8 cellular contexts compared by ENCODE assay signal in the genomic region with DNA sequence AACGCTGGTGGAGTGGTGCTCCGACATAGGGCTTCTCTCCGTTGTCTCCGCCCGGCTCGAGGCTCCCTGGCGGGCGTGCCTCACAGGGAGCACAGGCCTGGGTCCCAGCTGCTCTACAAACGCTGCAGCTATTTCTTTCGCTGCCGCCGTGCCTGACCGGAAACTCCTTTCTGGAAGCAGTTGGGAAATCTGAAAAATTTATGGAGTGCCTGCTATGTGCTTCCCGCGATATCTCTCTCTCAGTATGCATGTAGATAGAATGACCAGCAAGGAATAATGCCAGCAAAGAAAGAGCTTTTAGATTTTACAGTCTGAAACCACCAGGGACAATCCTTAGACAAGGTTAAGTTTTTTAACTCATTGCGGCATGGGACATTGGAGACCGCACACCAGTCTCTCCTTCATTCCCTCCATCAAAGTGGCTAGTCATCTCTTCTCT. TPM values are rescaled to one million over a fixed set of nuclear protein-coding genes. Genes with fewer than 3 reads are reported as not detected.
DNase-seq lines count a peak whose midpoint lies in the region; ATAC-seq and TF ChIP-seq lines count a peak whose summit lies in the region.

No MANE protein-coding gene starts in this region.

- no peak overlapping the region for H3K9ac ChIP-seq in parathyroid adenoma

- TF ChIP-seq CTCF in OCI-LY7 (conservative IDR thresholded peaks at IDR 0.05; ENCODE audit: low read length) (no peak), epithelial cell of esophagus (IDR thresholded peaks at IDR 0.05; ENCODE audit: insufficient read depth, low read depth, low read length, missing control alignments) (no peak), parathyroid adenoma (IDR thresholded peaks at IDR 0.05) (no peak)

- H3K79me2 ChIP-seq in OCI-LY7 (ENCODE audit: insufficient read depth, low read depth, low read length) = peaks cover 5% of the 10 kb centered on the region; the same call in 1 of the 2 replicates
- peaks cover 13% of the 10 kb centered on the region for H3K79me2 ChIP-seq in parathyroid adenoma

- intact Hi-C loops in OCI-LY7 (cut with micrococcal nuclease; ENCODE audit: unreplicated experiment) = loop anchor here (2.0 to 10.0 kb wide), 5 partner anchors 492 to 1764 kb away; a partner anchor contains a TSS

- H3K4me1 Mint-ChIP-seq in activated T-cell treated with anti-CD3 and anti-CD28 coated beads, Interleukin-2, amount 50 U/mL, for 24 hours (ENCODE audit: low read depth) = peaks cover 42% of the 10 kb centered on the region

- H3K27me3 Mint-ChIP-seq in activated T-cell treated with anti-CD3 and anti-CD28 coated beads, Interleukin-2, amount 50 U/mL, for 24 hours = peaks cover 4% of the 10 kb centered on the region

- peak overlapping the region; percentile 100 for H3K4me2 ChIP-seq in OCI-LY7 (ENCODE audit: low read length)
- peak overlapping the region; percentile 65 for H3K4me2 ChIP-seq in parathyroid adenoma (ENCODE audit: low read length)

- H3K36me3 ChIP-seq in OCI-LY7 (ENCODE audit: insufficient read depth, low read length) = no peaks in the 10 kb centered on the region
- H3K36me3 ChIP-seq in parathyroid adenoma (ENCODE audit: control insufficient read depth, insufficient read depth, low read length) = no peaks in the 10 kb centered on the region

- no peaks in the 10 kb centered on the region for H3K9me2 ChIP-seq in OCI-LY7 (ENCODE audit: insufficient read depth, low read length)

- H4K20me1 ChIP-seq in OCI-LY7 (ENCODE audit: insufficient read depth, low read length) = no peaks in the 10 kb centered on the region

- CTCF ChIA-PET in OCI-LY7 (lab: Charles Lee; ENCODE audit: unreplicated experiment) = no interaction called here

- POLR2A ChIA-PET in OCI-LY7 (lab: Charles Lee) = interaction anchor here (0.5 to 0.7 kb wide), 2 partner anchors 699 to 727 kb away, joined by 3 to 4 read pairs; no protein-coding TSS in a partner anchor

- H3K4me3 Mint-ChIP-seq in activated T-cell treated with anti-CD3 and anti-CD28 coated beads, Interleukin-2, amount 50 U/mL, for 24 hours = peak overlapping the region; percentile 89

- DNase-seq in activated T-cell treated with anti-CD3 and anti-CD28 coated beads, Interleukin-2, amount 50 U/mL, for 24 hours = no peak
- no peak for DNase-seq in activated T-cell treated with anti-CD3 and anti-CD28 coated beads, Interleukin-2, amount 50 U/mL, for 1 hour
- DNase-seq in OCI-LY7 (ENCODE audit: low spot score) = no peak
- no peak for DNase-seq in epithelial cell of esophagus (ENCODE audit: low read depth)
- no peak for DNase-seq in NCI-H2196 (lab: John Stamatoyannopoulos, UW; ENCODE audit: unreplicated experiment)
- DNase-seq in AG20443 (ENCODE audit: low spot score) = no peak

- peaks cover 14% of the 10 kb centered on the region for H3K4me1 ChIP-seq in OCI-LY7 (ENCODE audit: insufficient read depth, low read length, poor library complexity, severe bottlenecking)
- H3K4me1 ChIP-seq in parathyroid adenoma = peaks cover 12% of the 10 kb centered on the region

- H3K9me3 Mint-ChIP-seq in activated T-cell treated with anti-CD3 and anti-CD28 coated beads, Interleukin-2, amount 50 U/mL, for 24 hours = no peaks in the 10 kb centered on the region

- H3K4me3 ChIP-seq in OCI-LY7 (ENCODE audit: low read depth, low read length, poor library complexity, severe bottlenecking) (peak overlapping the region; percentile 79), epithelial cell of esophagus (ENCODE audit: low read length) (peak overlapping the region; percentile 64), parathyroid adenoma (ENCODE audit: low read depth, low read length) (peak overlapping the region; percentile 63)

- H3K9me3 ChIP-seq in OCI-LY7 (ENCODE audit: low read length) (no peaks in the 10 kb centered on the region), parathyroid adenoma (ENCODE audit: control insufficient read depth, low read length) (no peaks in the 10 kb centered on the region)

- H3K27ac ChIP-seq in OCI-LY7 (ENCODE audit: low read depth, low read length, poor library complexity, severe bottlenecking) (peak overlapping the region; percentile 27), parathyroid adenoma (peak overlapping the region; percentile 81)

- H3K27me3 ChIP-seq in parathyroid adenoma (ENCODE audit: control insufficient read depth, insufficient read depth, low read length) = no peaks in the 10 kb centered on the region

- peaks cover 28% of the 10 kb centered on the region for H3K36me3 Mint-ChIP-seq in activated T-cell treated with anti-CD3 and anti-CD28 coated beads, Interleukin-2, amount 50 U/mL, for 24 hours (ENCODE audit: low read depth)

- ATAC-seq in GM19035 (IDR thresholded peaks at IDR 0.05; ENCODE audit: unreplicated experiment) = no peak

- peak overlapping the region; percentile 92 for H3K27ac Mint-ChIP-seq in activated T-cell treated with anti-CD3 and anti-CD28 coated beads, Interleukin-2, amount 50 U/mL, for 24 hours

- H2AFZ ChIP-seq in OCI-LY7 (ENCODE audit: low read length) (peak overlapping the region; percentile 99), parathyroid adenoma (peak overlapping the region; percentile 97)

- no TSS peak for BruUV-seq in OCI-LY7 (replicated peaks; lab: Mats Ljungman, UMichigan)

RNA-seq across cellular contexts. Expression of a gene that starts 0.8 kb away (rescaled TPM):
- total RNA-seq in OCI-LY7 (2014; rRNA removed; shearing (Covaris generic)) = 7.9 and 10.6 TPM in 2 replicates
- total RNA-seq in OCI-LY7 (2022) = 8.5 and 9.8 TPM in 2 replicates
